Comparison of ENCODE assay signal across 44 cellular contexts in the genomic region with DNA sequence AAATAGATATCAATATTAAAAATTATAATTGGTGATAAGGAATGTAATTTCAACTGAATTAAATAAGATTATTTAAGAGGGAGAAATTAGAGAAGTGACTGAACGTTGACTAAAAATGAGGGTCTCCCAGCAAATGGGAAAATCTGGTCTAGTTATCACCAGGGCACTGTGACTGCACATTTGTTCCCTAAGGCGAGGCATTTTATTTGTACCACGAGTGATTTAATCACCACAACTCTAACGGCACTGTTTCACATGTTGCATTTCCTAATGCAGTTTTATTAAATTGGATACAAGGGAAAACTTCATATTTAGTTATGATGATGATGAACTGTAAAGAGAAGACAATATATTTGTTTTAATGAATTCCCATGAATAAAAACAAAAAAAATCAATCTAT. TPM values are rescaled to one million over a fixed set of nuclear protein-coding genes. Genes with fewer than 3 reads are reported as not detected.
"Had no signal": no experiment of that assay in that cellular context is flagged by ENCODE, and none has a peak within 500 bp of the region (broad histone marks: within the 10 kb centered on the region; RNA-seq: fewer than 3 reads in every experiment).

No MANE protein-coding gene starts in this region.

- H3K9me3 Mint-ChIP-seq: activated naive CD4-positive, alpha-beta T cell treated with anti-CD3 and anti-CD28 coated beads for 36 hours; activated naive CD4-positive, alpha-beta T cell treated with anti-CD3 and anti-CD28 coated beads, Interleukin-2, amount 10 ng/mL, durations not matched to agents 7 days and 5 days; activated naive CD4-positive, alpha-beta T cell treated with anti-CD3 and anti-CD28 coated beads, Interleukin-2, amount 50 U/mL, for 24 hours; activated naive CD4-positive, alpha-beta T cell treated with anti-CD3 and anti-CD28 coated beads, Interleukin-2, amount 50 U/mL, for 72 hours; activated naive CD8-positive, alpha-beta T cell treated with anti-CD3 and anti-CD28 coated beads for 36 hours; activated naive CD8-positive, alpha-beta T cell treated with anti-CD3 and anti-CD28 coated beads, Interleukin-2, amount 10 ng/mL, durations not matched to agents 7 days and 5 days; activated naive CD8-positive, alpha-beta T cell treated with anti-CD3 and anti-CD28 coated beads, Interleukin-2, amount 50 U/mL, for 24 hours; activated T-cell treated with anti-CD3 and anti-CD28 coated beads, Interleukin-2, amount 50 U/mL, for 24 hours; activated T-cell treated with anti-CD3 and anti-CD28 coated beads, Interleukin-2, amount 50 U/mL, for 4 hours; activated T-helper 1 cell treated with anti-CD3 and anti-CD28 coated beads, Interleukin-12 subunit alpha, Interleukin-12 subunit beta, Interleukin-2, Interleukin-4 antibody, amounts not matched to agents 30 ng/mL and 10 ng/mL and 1 ng/mL, durations not matched to agents 14 hours and 24 hours and 36 hours; activated T-helper 17 cell treated with anti-CD3 and anti-CD28 coated beads, Interleukin-2, amount 50 U/mL, for 72 hours; activated T-helper 2 cell treated with anti-CD3 and anti-CD28 coated beads, Interferon-gamma antibody, Interleukin-2, Interleukin-4, amounts not matched to agents 10 μg/mL and 5 μg/mL and 100 μg/mL, durations not matched to agents 14 hours and 24 hours and 36 hours; central memory CD8-positive, alpha-beta T cell had no signal

- H3K36me3 ChIP-seq: adrenal gland, ascending aorta, brain microvascular endothelial cell, breast epithelium, cardiac muscle cell had no signal

- H3K9me3 ChIP-seq: adrenal gland, ascending aorta, body of pancreas, breast epithelium had no signal

- H3K36me3 Mint-ChIP-seq: activated naive CD4-positive, alpha-beta T cell treated with anti-CD3 and anti-CD28 coated beads, Interleukin-2, amount 10 ng/mL, durations not matched to agents 7 days and 5 days; activated naive CD4-positive, alpha-beta T cell treated with anti-CD3 and anti-CD28 coated beads, Interleukin-2, amount 50 U/mL, for 24 hours; activated naive CD4-positive, alpha-beta T cell treated with anti-CD3 and anti-CD28 coated beads, Interleukin-2, amount 50 U/mL, for 72 hours; activated naive CD8-positive, alpha-beta T cell; activated naive CD8-positive, alpha-beta T cell treated with anti-CD3 and anti-CD28 coated beads for 36 hours; activated naive CD8-positive, alpha-beta T cell treated with anti-CD3 and anti-CD28 coated beads, Interleukin-2, amount 10 ng/mL, durations not matched to agents 7 days and 5 days; brain had no signal

- H3K27me3 Mint-ChIP-seq: activated naive CD4-positive, alpha-beta T cell treated with anti-CD3 and anti-CD28 coated beads, Interleukin-2, amount 10 ng/mL, durations not matched to agents 7 days and 5 days; activated naive CD8-positive, alpha-beta T cell treated with anti-CD3 and anti-CD28 coated beads, Interleukin-2, amount 10 ng/mL, durations not matched to agents 7 days and 5 days had no signal

- H3K4me3 Mint-ChIP-seq: activated naive CD4-positive, alpha-beta T cell treated with anti-CD3 and anti-CD28 coated beads for 36 hours; activated naive CD4-positive, alpha-beta T cell treated with anti-CD3 and anti-CD28 coated beads, Interleukin-2, amount 10 ng/mL, durations not matched to agents 7 days and 5 days; activated naive CD4-positive, alpha-beta T cell treated with anti-CD3 and anti-CD28 coated beads, Interleukin-2, amount 50 U/mL, for 24 hours; activated naive CD8-positive, alpha-beta T cell; activated naive CD8-positive, alpha-beta T cell treated with anti-CD3 and anti-CD28 coated beads for 36 hours; activated naive CD8-positive, alpha-beta T cell treated with anti-CD3 and anti-CD28 coated beads, Interleukin-2, amount 10 ng/mL, durations not matched to agents 7 days and 5 days; activated naive CD8-positive, alpha-beta T cell treated with anti-CD3 and anti-CD28 coated beads, Interleukin-2, amount 50 U/mL, for 24 hours; activated T-cell treated with anti-CD3 and anti-CD28 coated beads, Interleukin-2, amount 50 U/mL, for 24 hours; activated T-cell treated with anti-CD3 and anti-CD28 coated beads, Interleukin-2, amount 50 U/mL, for 4 hours; activated T-cell treated with anti-CD3 and anti-CD28 coated beads, Interleukin-2, amount 50 U/mL, for 72 hours; activated T-helper 1 cell treated with anti-CD3 and anti-CD28 coated beads, Interleukin-12 subunit alpha, Interleukin-12 subunit beta, Interleukin-2, Interleukin-4 antibody, amounts not matched to agents 30 ng/mL and 10 ng/mL and 1 ng/mL, durations not matched to agents 14 hours and 24 hours and 36 hours; activated T-helper 17 cell treated with anti-CD3 and anti-CD28 coated beads, Interleukin-2, amount 50 U/mL, for 72 hours; brain; central memory CD8-positive, alpha-beta T cell had no signal

- H3K27ac Mint-ChIP-seq: activated naive CD4-positive, alpha-beta T cell treated with anti-CD3 and anti-CD28 coated beads for 36 hours; activated naive CD4-positive, alpha-beta T cell treated with anti-CD3 and anti-CD28 coated beads, Interleukin-2, amount 10 ng/mL, durations not matched to agents 7 days and 5 days; activated naive CD4-positive, alpha-beta T cell treated with anti-CD3 and anti-CD28 coated beads, Interleukin-2, amount 50 U/mL, for 24 hours; activated naive CD4-positive, alpha-beta T cell treated with anti-CD3 and anti-CD28 coated beads, Interleukin-2, amount 50 U/mL, for 72 hours; activated naive CD8-positive, alpha-beta T cell; activated naive CD8-positive, alpha-beta T cell treated with anti-CD3 and anti-CD28 coated beads for 36 hours; activated naive CD8-positive, alpha-beta T cell treated with anti-CD3 and anti-CD28 coated beads, Interleukin-2, amount 10 ng/mL, durations not matched to agents 7 days and 5 days; activated naive CD8-positive, alpha-beta T cell treated with anti-CD3 and anti-CD28 coated beads, Interleukin-2, amount 50 U/mL, for 24 hours; activated T-cell treated with anti-CD3 and anti-CD28 coated beads, Interleukin-2, amount 50 U/mL, for 24 hours; activated T-cell treated with anti-CD3 and anti-CD28 coated beads, Interleukin-2, amount 50 U/mL, for 72 hours; activated T-helper 1 cell treated with anti-CD3 and anti-CD28 coated beads, Interleukin-12 subunit alpha, Interleukin-12 subunit beta, Interleukin-2, Interleukin-4 antibody, amounts not matched to agents 30 ng/mL and 10 ng/mL and 1 ng/mL, durations not matched to agents 14 hours and 24 hours and 36 hours; activated T-helper 17 cell treated with anti-CD3 and anti-CD28 coated beads, Interleukin-2, amount 50 U/mL, for 72 hours; activated T-helper 2 cell treated with anti-CD3 and anti-CD28 coated beads, Interferon-gamma antibody, Interleukin-2, Interleukin-4, amounts not matched to agents 10 μg/mL and 5 μg/mL and 100 μg/mL, durations not matched to agents 14 hours and 24 hours and 36 hours; brain had no signal

- H3K4me1 Mint-ChIP-seq: activated naive CD4-positive, alpha-beta T cell treated with anti-CD3 and anti-CD28 coated beads, Interleukin-2, amount 10 ng/mL, durations not matched to agents 7 days and 5 days; activated naive CD4-positive, alpha-beta T cell treated with anti-CD3 and anti-CD28 coated beads, Interleukin-2, amount 50 U/mL, for 24 hours; activated naive CD8-positive, alpha-beta T cell treated with anti-CD3 and anti-CD28 coated beads for 36 hours; activated naive CD8-positive, alpha-beta T cell treated with anti-CD3 and anti-CD28 coated beads, Interleukin-2, amount 10 ng/mL, durations not matched to agents 7 days and 5 days; activated naive CD8-positive, alpha-beta T cell treated with anti-CD3 and anti-CD28 coated beads, Interleukin-2, amount 50 U/mL, for 24 hours; activated T-helper 17 cell treated with anti-CD3 and anti-CD28 coated beads, Interleukin-2, amount 50 U/mL, for 72 hours; brain; central memory CD8-positive, alpha-beta T cell had no signal

- DNase-seq: activated effector memory CD4-positive, alpha-beta T cell treated with anti-CD3 and anti-CD28 coated beads, Interleukin-2, amount 50 U/mL, for 16 hours; activated effector memory CD4-positive, alpha-beta T cell treated with Interleukin-2 at 50 U/mL for 16 hours; activated gamma-delta T cell; activated gamma-delta T cell treated with Interleukin-2 at 50 U/mL for 16 hours; activated naive CD4-positive, alpha-beta T cell; activated naive CD4-positive, alpha-beta T cell treated with anti-CD3 and anti-CD28 coated beads for 36 hours; activated naive CD4-positive, alpha-beta T cell treated with anti-CD3 and anti-CD28 coated beads, Interleukin-2, amount 10 ng/mL, durations not matched to agents 7 days and 5 days; activated naive CD4-positive, alpha-beta T cell treated with anti-CD3 and anti-CD28 coated beads, Interleukin-2, amount 50 U/mL, for 16 hours; activated naive CD4-positive, alpha-beta T cell treated with Interleukin-2 at 50 U/mL for 16 hours; activated naive CD8-positive, alpha-beta T cell treated with anti-CD3 and anti-CD28 coated beads for 36 hours; activated naive CD8-positive, alpha-beta T cell treated with anti-CD3 and anti-CD28 coated beads, Interleukin-2, amount 10 ng/mL, durations not matched to agents 7 days and 5 days; activated naive CD8-positive, alpha-beta T cell treated with anti-CD3 and anti-CD28 coated beads, Interleukin-2, amount 50 U/mL, for 24 hours; activated T-cell treated with anti-CD3 and anti-CD28 coated beads, Interleukin-2, amount 50 U/mL, for 1 hour; activated T-cell treated with anti-CD3 and anti-CD28 coated beads, Interleukin-2, amount 50 U/mL, for 24 hours; activated T-cell treated with anti-CD3 and anti-CD28 coated beads, Interleukin-2, amount 50 U/mL, for 4 hours; activated T-cell treated with anti-CD3 and anti-CD28 coated beads, Interleukin-2, amount 50 U/mL, for 48 hours; activated T-cell treated with anti-CD3 and anti-CD28 coated beads, Interleukin-2, amount 50 U/mL, for 72 hours; adrenal gland; amniotic stem cell; amygdala; anterior cingulate cortex; aorta; body of pancreas; brain microvascular endothelial cell; caudate nucleus; central memory CD4-positive, alpha-beta T cell; cerebellar nuclear complex had no signal

- H3K4me3 ChIP-seq: adrenal gland, ascending aorta, body of pancreas, cardiac muscle cell had no signal

- H3K27ac ChIP-seq: adrenal gland, ascending aorta, body of pancreas, brain microvascular endothelial cell, breast epithelium, cardiac muscle cell had no signal

- H3K4me1 ChIP-seq: adrenal gland, ascending aorta, body of pancreas, breast epithelium had no signal

- H3K27me3 ChIP-seq: adrenal gland, ascending aorta, body of pancreas, brain microvascular endothelial cell, breast epithelium, cardiac muscle cell had no signal

- ATAC-seq: activated naive CD4-positive, alpha-beta T cell treated with anti-CD3 and anti-CD28 coated beads, Interleukin-2, amount 50 U/mL, for 72 hours; activated naive CD8-positive, alpha-beta T cell treated with anti-CD3 and anti-CD28 coated beads, Interleukin-2, amount 50 U/mL, for 24 hours; activated T-cell treated with anti-CD3 and anti-CD28 coated beads, Interleukin-2, amount 50 U/mL, for 4 hours; activated T-cell treated with anti-CD3 and anti-CD28 coated beads, Interleukin-2, amount 50 U/mL, for 72 hours; activated T-helper 17 cell treated with anti-CD3 and anti-CD28 coated beads, Interleukin-2, amount 50 U/mL, for 72 hours; body of pancreas had no signal

RNA-seq across cellular contexts. Expression of gene FAM240B, which starts 26.4 kb away (rescaled TPM):
- total RNA-seq: activated naive CD4-positive, alpha-beta T cell treated with anti-CD3 and anti-CD28 coated beads for 36 hours; activated naive CD4-positive, alpha-beta T cell treated with anti-CD3 and anti-CD28 coated beads, Interleukin-2, amount 50 U/mL, for 72 hours; activated naive CD8-positive, alpha-beta T cell treated with anti-CD3 and anti-CD28 coated beads for 36 hours; activated naive CD8-positive, alpha-beta T cell treated with anti-CD3 and anti-CD28 coated beads, Interleukin-2, amount 10 ng/mL, durations not matched to agents 7 days and 5 days; activated T-cell treated with anti-CD3 and anti-CD28 coated beads, Interleukin-2, amount 50 U/mL, for 4 hours; activated T-cell treated with anti-CD3 and anti-CD28 coated beads, Interleukin-2, amount 50 U/mL, for 72 hours; activated T-helper 1 cell treated with anti-CD3 and anti-CD28 coated beads, Interleukin-12 subunit alpha, Interleukin-12 subunit beta, Interleukin-2, Interleukin-4 antibody, amounts not matched to agents 30 ng/mL and 10 ng/mL and 1 ng/mL, durations not matched to agents 14 hours and 24 hours and 36 hours; activated T-helper 17 cell treated with anti-CD3 and anti-CD28 coated beads, Interleukin-2, amount 50 U/mL, for 72 hours; activated T-helper 2 cell treated with anti-CD3 and anti-CD28 coated beads, Interferon-gamma antibody, Interleukin-2, Interleukin-4, amounts not matched to agents 10 μg/mL and 5 μg/mL and 100 μg/mL, durations not matched to agents 14 hours and 24 hours and 36 hours; adrenal gland; aorta; ascending aorta; astrocyte; body of pancreas; breast epithelium; bronchial epithelial cell; cardiac muscle cell; cardiac septum; cerebellum; chondrocyte had no signal
- polyA plus RNA-seq: adipose tissue, adrenal gland, aorta, cardiac muscle cell had no signal
